In the genomic region with DNA sequence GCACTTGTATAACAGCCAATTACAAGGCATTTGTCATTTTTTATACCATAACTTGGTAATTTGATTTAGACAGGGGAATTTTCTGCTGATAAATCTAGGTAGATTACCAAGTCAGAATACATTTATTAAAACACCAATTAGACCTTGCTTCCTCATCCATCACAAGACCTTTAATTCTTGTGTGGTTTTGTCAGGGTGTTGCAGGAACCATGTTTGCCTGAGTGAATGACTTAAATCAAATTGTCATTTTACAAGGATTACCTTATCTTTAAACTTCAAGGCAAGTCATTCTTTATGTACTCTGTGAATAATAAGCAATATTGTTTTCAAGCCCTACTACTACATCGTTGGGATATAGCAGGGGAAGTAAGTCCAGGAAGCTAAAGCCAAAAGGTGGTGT, we compare ENCODE assay signal across 27 cellular contexts.
"Had no signal": no experiment of that assay in that cellular context is flagged by ENCODE, and none has a peak within 500 bp of the region (broad histone marks: within the 10 kb centered on the region; RNA-seq: fewer than 3 reads in every experiment).

No MANE protein-coding gene starts in this region.

- H3K36me3 ChIP-seq: left lung, lower lobe of right lung, ovary, prostate gland, right lobe of liver, tibial nerve, upper lobe of left lung had no signal

- H3K4me2 ChIP-seq: smooth muscle cell had no signal

- H3K27ac Mint-ChIP-seq: mesothelial cell of epicardium; naive thymus-derived CD4-positive, alpha-beta T cell; natural killer cell treated with Interleukin-12 subunit alpha and Interleukin-12 subunit beta and Interleukin-15 and Interleukin-18, amount 100 ng/mL, for 72 hours; stimulated activated memory B cell treated with anti-CD40 and anti-IgM and Interleukin-4, amounts not matched to agents 10 μg/mL and 1 μg/mL and 100 μg/mL, for 72 hours; stimulated activated naive CD8-positive, alpha-beta T cell treated with anti-CD3 and anti-CD28 coated beads, Interleukin-15, amount 100 ng/mL, for 72 hours had no signal

- H3K36me3 Mint-ChIP-seq: mesothelial cell of epicardium; naive thymus-derived CD4-positive, alpha-beta T cell; natural killer cell treated with Interleukin-12 subunit alpha and Interleukin-12 subunit beta and Interleukin-15 and Interleukin-18, amount 100 ng/mL, for 72 hours; stimulated activated memory B cell treated with anti-CD40 and anti-IgM and Interleukin-4, amounts not matched to agents 10 μg/mL and 1 μg/mL and 100 μg/mL, for 72 hours had no signal

- H3K4me3 Mint-ChIP-seq: mesothelial cell of epicardium; naive thymus-derived CD4-positive, alpha-beta T cell; natural killer cell treated with Interleukin-12 subunit alpha and Interleukin-12 subunit beta and Interleukin-15 and Interleukin-18, amount 100 ng/mL, for 72 hours; stimulated activated memory B cell treated with anti-CD40 and anti-IgM and Interleukin-4, amounts not matched to agents 10 μg/mL and 1 μg/mL and 100 μg/mL, for 72 hours; stimulated activated naive CD8-positive, alpha-beta T cell treated with anti-CD3 and anti-CD28 coated beads, Interleukin-15, amount 100 ng/mL, for 72 hours had no signal

- H3K9me3 ChIP-seq: left lung, lower lobe of right lung, ovary, prostate gland, right lobe of liver, tibial nerve, upper lobe of left lung had no signal

- H3K9me3 Mint-ChIP-seq: stimulated activated memory B cell treated with anti-CD40 and anti-IgM and Interleukin-4, amounts not matched to agents 10 μg/mL and 1 μg/mL and 100 μg/mL, for 72 hours had no signal

- DNase-seq: head of caudate nucleus; hippocampal formation; left colon; left lung; lower lobe of right lung; mammary epithelial cell; mesendoderm; naive thymus-derived CD4-positive, alpha-beta T cell; ovary; posterior cingulate gyrus; retina; right lobe of liver; stimulated activated CD4-positive, alpha-beta T cell treated with anti-CD3 and anti-CD28 coated beads, Interleukin-1b, Interleukin-23, amount 100 ng/mL, for 48 hours; stimulated activated CD4-positive, alpha-beta T cell treated with anti-CD3 and anti-CD28 coated beads, Interleukin-2, amount 100 ng/mL, for 48 hours; stimulated activated CD4-positive, alpha-beta T cell treated with anti-CD3 and anti-CD28 coated beads, Interleukin-4, amount 100 ng/mL, for 4 hours; stimulated activated CD8-positive, alpha-beta memory T cell treated with anti-CD3 and anti-CD28 coated beads, Interleukin-4, amount 100 ng/mL, for 48 hours; stimulated activated naive CD4-positive, alpha-beta T cell treated with Interleukin-2 at 50 U/mL for 16 hours; stimulated activated naive CD8-positive, alpha-beta T cell treated with anti-CD3 and anti-CD28 coated beads, Interleukin-15, amount 100 ng/mL, for 72 hours; substantia nigra; upper lobe of left lung had no signal

- FAIRE-seq: keratinocyte had no signal

- H3K4me3 ChIP-seq: left lung, lower lobe of right lung, ovary, prostate gland, right lobe of liver, smooth muscle cell, tibial nerve, upper lobe of left lung had no signal

- H3K4me1 Mint-ChIP-seq: naive thymus-derived CD4-positive, alpha-beta T cell; stimulated activated memory B cell treated with anti-CD40 and anti-IgM and Interleukin-4, amounts not matched to agents 10 μg/mL and 1 μg/mL and 100 μg/mL, for 72 hours; stimulated activated naive CD8-positive, alpha-beta T cell treated with anti-CD3 and anti-CD28 coated beads, Interleukin-15, amount 100 ng/mL, for 72 hours had no signal

- H3K4me1 ChIP-seq: left lung, lower lobe of right lung, prostate gland, tibial nerve, upper lobe of left lung had no signal

- H3K27me3 ChIP-seq: left lung, ovary, right lobe of liver, tibial nerve, upper lobe of left lung had no signal

- H3K27ac ChIP-seq: left lung, lower lobe of right lung, ovary, prostate gland, right lobe of liver, tibial nerve, upper lobe of left lung had no signal

- H3K27me3 Mint-ChIP-seq: naive thymus-derived CD4-positive, alpha-beta T cell; natural killer cell treated with Interleukin-12 subunit alpha and Interleukin-12 subunit beta and Interleukin-15 and Interleukin-18, amount 100 ng/mL, for 72 hours; stimulated activated memory B cell treated with anti-CD40 and anti-IgM and Interleukin-4, amounts not matched to agents 10 μg/mL and 1 μg/mL and 100 μg/mL, for 72 hours; stimulated activated naive CD8-positive, alpha-beta T cell treated with anti-CD3 and anti-CD28 coated beads, Interleukin-15, amount 100 ng/mL, for 72 hours had no signal
